1 cellular context compared by ENCODE assay signal in genomic region chr19:44692379-44692721, GRCh38.
TF ChIP-seq lines count a peak whose summit lies in the region.

No MANE protein-coding gene starts in this region.

TF ChIP-seq in IMR-90, 13 proteins besides CTCF, POLR2A, EP300 and RAD21:
- TF ChIP-seq FOS (IDR thresholded peaks at IDR 0.05; ENCODE audit: low read depth, low read length) = no peak
- no peak for TF ChIP-seq NFE2L2 (IDR thresholded peaks at IDR 0.05; ENCODE audit: low read depth, low read length)
- no peak for TF ChIP-seq RCOR1 (IDR thresholded peaks at IDR 0.05; ENCODE audit: insufficient replicate concordance, low read length)
- no peak for TF ChIP-seq ELK1 (IDR thresholded peaks at IDR 0.05; ENCODE audit: borderline replicate concordance, low read depth, low read length)
- TF ChIP-seq MXI1 (IDR thresholded peaks at IDR 0.05; ENCODE audit: borderline replicate concordance, low read depth, low read length) = no peak
- TF ChIP-seq RFX5 (IDR thresholded peaks at IDR 0.05; ENCODE audit: low read depth, low read length) = no peak
- no peak for TF ChIP-seq CHD1 (IDR thresholded peaks at IDR 0.05; ENCODE audit: low read depth, low read length)
- TF ChIP-seq CEBPB (IDR thresholded peaks at IDR 0.05; ENCODE audit: low read depth, low read length) = no peak
- no peak for TF ChIP-seq USF2 (IDR thresholded peaks at IDR 0.05; ENCODE audit: low read depth, low read length)
- TF ChIP-seq BHLHE40 (IDR thresholded peaks at IDR 0.05; ENCODE audit: low read depth, low read length) = no peak
- no peak for TF ChIP-seq MAFK (IDR thresholded peaks at IDR 0.05; ENCODE audit: low read depth, low read length)
- TF ChIP-seq MAZ (IDR thresholded peaks at IDR 0.05; ENCODE audit: borderline replicate concordance, low read depth, low read length) = no peak
- no peak for TF ChIP-seq SMC3 (IDR thresholded peaks at IDR 0.05; ENCODE audit: low read depth, low read length)
